Comparison of ENCODE assay signal across 10 cellular contexts in the genomic region with DNA sequence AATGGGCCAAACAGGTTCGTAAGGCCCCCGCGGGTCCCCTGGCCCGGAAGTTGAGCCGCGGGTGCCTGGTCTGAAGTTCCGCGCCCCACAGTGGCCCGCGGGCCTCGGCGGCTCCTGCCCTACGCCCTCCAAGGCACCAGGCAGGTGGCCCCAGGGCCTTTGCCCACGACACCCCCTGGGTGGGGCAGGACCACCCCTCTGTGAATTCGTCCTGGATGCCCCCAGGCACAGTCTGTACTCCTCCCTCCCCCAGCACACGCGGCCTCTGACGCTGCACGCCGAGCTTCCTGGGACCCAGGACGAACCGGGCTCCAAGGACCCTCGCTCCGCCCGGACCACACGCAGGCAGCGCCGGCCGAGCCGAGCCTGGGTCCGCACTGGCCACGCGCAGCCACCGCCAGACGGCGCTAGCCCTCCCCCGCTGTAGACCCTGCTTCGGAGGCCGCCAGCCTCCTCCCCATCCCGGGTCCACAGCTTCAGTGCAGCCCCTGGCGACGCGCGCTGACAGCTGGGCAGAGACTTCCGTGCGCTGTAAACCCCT. TPM values are rescaled to one million over a fixed set of nuclear protein-coding genes. Genes with fewer than 3 reads are reported as not detected.
DNase-seq lines count a peak whose midpoint lies in the region; ATAC-seq and TF ChIP-seq lines count a peak whose summit lies in the region.
"Had no signal": no experiment of that assay in that cellular context is flagged by ENCODE, and none has a peak within 500 bp of the region (broad histone marks: within the 10 kb centered on the region; RNA-seq: fewer than 3 reads in every experiment).

No MANE protein-coding gene starts in this region.

- no peaks in the 10 kb centered on the region for H4K20me1 ChIP-seq in smooth muscle cell (ENCODE audit: low read depth)

- H2AFZ ChIP-seq in smooth muscle cell (ENCODE audit: low read depth): no peak overlapping the region

- no peaks in the 10 kb centered on the region for H3K9me3 ChIP-seq in smooth muscle cell (replicated peaks; ENCODE audit: low read depth)

- DNase-seq in NCI-H2081 (lab: John Stamatoyannopoulos, UW) (peak; percentile 45 to 62), NCI-H2081 treated with DMSO at 0.1 percent for 48 hours (lab: John Stamatoyannopoulos, UW) (no peak), NCI-H345 treated with DMSO at 0.1 percent for 48 hours (lab: John Stamatoyannopoulos, UW; ENCODE audit: unreplicated experiment) (peak; percentile 40), glutamatergic neuron (peak; percentile 81), smooth muscle cell (lab: John Stamatoyannopoulos, UW; ENCODE audit: unreplicated experiment) (no peak), HT-29 (ENCODE audit: low spot score) (no peak)
- DNase-seq: foreskin fibroblast had no signal

- no peaks in the 10 kb centered on the region for H3K4me1 Mint-ChIP-seq in glutamatergic neuron (ENCODE audit: low read depth, unreplicated experiment)

- no peaks in the 10 kb centered on the region for H3K4me1 ChIP-seq in smooth muscle cell (ENCODE audit: low read depth)

- peaks cover 59% of the 10 kb centered on the region for H3K27me3 ChIP-seq in smooth muscle cell (ENCODE audit: low read depth)

- no peaks in the 10 kb centered on the region for H3F3A ChIP-seq in smooth muscle cell (ENCODE audit: low read depth)

- peaks cover 4% of the 10 kb centered on the region for H3K27me3 Mint-ChIP-seq in glutamatergic neuron (ENCODE audit: unreplicated experiment)

- no peak overlapping the region for H3K27ac ChIP-seq in smooth muscle cell (ENCODE audit: low read depth)

- ATAC-seq in HG03196 (IDR thresholded peaks at IDR 0.05; ENCODE audit: unreplicated experiment): no peak
- ATAC-seq in GM21723 (IDR thresholded peaks at IDR 0.05; ENCODE audit: unreplicated experiment): no peak

- H3K4me3 ChIP-seq in smooth muscle cell: peak overlapping the region; percentile 47

- peaks cover 5% of the 10 kb centered on the region for H3K36me3 Mint-ChIP-seq in glutamatergic neuron (ENCODE audit: unreplicated experiment)

- no peaks in the 10 kb centered on the region for H3K79me2 ChIP-seq in smooth muscle cell (ENCODE audit: low read depth)

- peak; percentile 64 for TF ChIP-seq CTCF in glutamatergic neuron (IDR thresholded peaks at IDR 0.05; ENCODE audit: partially characterized antibody, unreplicated experiment)
- peak; percentile 56 for TF ChIP-seq CTCF in smooth muscle cell (IDR thresholded peaks at IDR 0.05; ENCODE audit: borderline replicate concordance, insufficient read depth, poor library complexity, severe bottlenecking)

- H3K9me3 Mint-ChIP-seq in glutamatergic neuron (ENCODE audit: unreplicated experiment): peaks cover 6% of the 10 kb centered on the region

- no peak overlapping the region for H3K27ac Mint-ChIP-seq in glutamatergic neuron (ENCODE audit: unreplicated experiment)

- H3K9ac ChIP-seq in smooth muscle cell (ENCODE audit: low read depth): no peak overlapping the region

- peak overlapping the region; percentile 83 for H3K4me2 ChIP-seq in smooth muscle cell

- no peak overlapping the region for H3K4me3 Mint-ChIP-seq in glutamatergic neuron (ENCODE audit: unreplicated experiment)

- under 1% methylated on average over 34 of the region's 46 CpGs for WGBS in smooth muscle cell (ENCODE audit: low lambda C conversion rate)

- no peaks in the 10 kb centered on the region for H3K36me3 ChIP-seq in smooth muscle cell (ENCODE audit: low read depth)

RNA-seq across cellular contexts. Expression of a gene that starts 0.8 kb away (rescaled TPM):
- 2.2 TPM for total RNA-seq in glutamatergic neuron (ENCODE audit: unreplicated experiment)
- total RNA-seq in smooth muscle cell: not detected in 2 replicates
- not detected in 2 replicates for polyA plus RNA-seq in smooth muscle cell
- not detected in 2 replicates for total RNA-seq in HT-29 (2014; rRNA removed; shearing (Covaris generic))
- total RNA-seq: skeletal muscle tissue had no signal

Comparison
In these comparisons a context has a peak if more than half of its experiments do, and no peak if none do; other contexts are left out.
1. DNase-seq: peak in NCI-H2081 (2 of 2), NCI-H345 treated with DMSO at 0.1 percent for 48 hours (single experiment) and glutamatergic neuron (single experiment); none in NCI-H2081 treated with DMSO at 0.1 percent for 48 hours (single experiment), smooth muscle cell (single experiment) and HT-29 (single experiment).